In the genomic region with DNA sequence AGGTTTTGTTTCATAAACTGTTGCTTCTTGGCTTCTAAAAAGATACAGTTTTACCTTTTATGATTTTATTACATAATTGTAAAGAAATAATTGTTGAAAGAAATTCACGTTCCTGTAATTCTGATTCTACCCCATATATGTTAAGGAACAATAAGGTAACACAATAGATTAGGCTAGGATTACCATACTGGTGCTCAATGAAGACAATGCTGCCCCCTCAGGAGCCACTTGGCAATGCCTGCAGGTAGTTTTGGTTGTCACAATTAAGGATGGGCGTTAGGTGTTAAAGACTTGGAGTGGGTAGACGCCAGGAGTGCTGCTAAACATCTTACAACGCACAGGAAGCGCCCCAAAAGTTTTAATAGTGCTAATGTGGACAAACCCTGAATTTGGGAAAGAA, we compare ENCODE assay signal across 1 cellular context.
TF ChIP-seq lines count a peak whose summit lies in the region.

No MANE protein-coding gene starts in this region.

TF ChIP-seq in WTC11, 78 proteins besides CTCF, POLR2A, EP300 and RAD21 (continued from another document):
- no peak for TF ChIP-seq PRDM15 (CRISPR knock-in tag; IDR thresholded peaks at IDR 0.05)
- TF ChIP-seq ZNF423 (CRISPR knock-in tag; IDR thresholded peaks at IDR 0.05): no peak
- TF ChIP-seq, protein P1, sequence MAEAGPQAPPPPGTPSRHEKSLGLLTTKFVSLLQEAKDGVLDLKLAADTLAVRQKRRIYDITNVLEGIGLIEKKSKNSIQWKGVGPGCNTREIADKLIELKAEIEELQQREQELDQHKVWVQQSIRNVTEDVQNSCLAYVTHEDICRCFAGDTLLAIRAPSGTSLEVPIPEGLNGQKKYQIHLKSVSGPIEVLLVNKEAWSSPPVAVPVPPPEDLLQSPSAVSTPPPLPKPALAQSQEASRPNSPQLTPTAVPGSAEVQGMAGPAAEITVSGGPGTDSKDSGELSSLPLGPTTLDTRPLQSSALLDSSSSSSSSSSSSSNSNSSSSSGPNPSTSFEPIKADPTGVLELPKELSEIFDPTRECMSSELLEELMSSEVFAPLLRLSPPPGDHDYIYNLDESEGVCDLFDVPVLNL (CRISPR knock-in tag; IDR thresholded peaks at IDR 0.05; ENCODE audit: borderline replicate concordance, low read depth): no peak
- no peak for TF ChIP-seq ZBTB21 (CRISPR knock-in tag; IDR thresholded peaks at IDR 0.05; ENCODE audit: borderline replicate concordance)
- TF ChIP-seq TCF7 (CRISPR knock-in tag; IDR thresholded peaks at IDR 0.05; ENCODE audit: low read depth): no peak
- TF ChIP-seq, protein P2, sequence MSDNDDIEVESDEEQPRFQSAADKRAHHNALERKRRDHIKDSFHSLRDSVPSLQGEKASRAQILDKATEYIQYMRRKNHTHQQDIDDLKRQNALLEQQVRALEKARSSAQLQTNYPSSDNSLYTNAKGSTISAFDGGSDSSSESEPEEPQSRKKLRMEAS (CRISPR knock-in tag; IDR thresholded peaks at IDR 0.05): no peak
- no peak for TF ChIP-seq ZNF396 (CRISPR knock-in tag; IDR thresholded peaks at IDR 0.05; ENCODE audit: borderline replicate concordance)
- TF ChIP-seq, protein P3, sequence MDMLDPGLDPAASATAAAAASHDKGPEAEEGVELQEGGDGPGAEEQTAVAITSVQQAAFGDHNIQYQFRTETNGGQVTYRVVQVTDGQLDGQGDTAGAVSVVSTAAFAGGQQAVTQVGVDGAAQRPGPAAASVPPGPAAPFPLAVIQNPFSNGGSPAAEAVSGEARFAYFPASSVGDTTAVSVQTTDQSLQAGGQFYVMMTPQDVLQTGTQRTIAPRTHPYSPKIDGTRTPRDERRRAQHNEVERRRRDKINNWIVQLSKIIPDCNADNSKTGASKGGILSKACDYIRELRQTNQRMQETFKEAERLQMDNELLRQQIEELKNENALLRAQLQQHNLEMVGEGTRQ (CRISPR knock-in tag; IDR thresholded peaks at IDR 0.05): no peak
- no peak for TF ChIP-seq FOXK1 (CRISPR knock-in tag; IDR thresholded peaks at IDR 0.05)
- no peak for TF ChIP-seq SOX15 (CRISPR knock-in tag; IDR thresholded peaks at IDR 0.05)
- TF ChIP-seq ETV6 (CRISPR knock-in tag; IDR thresholded peaks at IDR 0.05): no peak
- TF ChIP-seq, protein P4, sequence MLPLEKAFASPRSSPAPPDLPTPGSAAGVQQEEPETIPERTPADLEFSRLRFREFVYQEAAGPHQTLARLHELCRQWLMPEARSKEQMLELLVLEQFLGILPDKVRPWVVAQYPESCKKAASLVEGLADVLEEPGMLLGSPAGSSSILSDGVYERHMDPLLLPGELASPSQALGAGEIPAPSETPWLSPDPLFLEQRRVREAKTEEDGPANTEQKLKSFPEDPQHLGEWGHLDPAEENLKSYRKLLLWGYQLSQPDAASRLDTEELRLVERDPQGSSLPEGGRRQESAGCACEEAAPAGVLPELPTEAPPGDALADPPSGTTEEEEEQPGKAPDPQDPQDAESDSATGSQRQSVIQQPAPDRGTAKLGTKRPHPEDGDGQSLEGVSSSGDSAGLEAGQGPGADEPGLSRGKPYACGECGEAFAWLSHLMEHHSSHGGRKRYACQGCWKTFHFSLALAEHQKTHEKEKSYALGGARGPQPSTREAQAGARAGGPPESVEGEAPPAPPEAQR (CRISPR knock-in tag; IDR thresholded peaks at IDR 0.05): no peak
